12 cellular contexts compared by ENCODE assay signal in genomic region chr9:95552814-95553546, GRCh38. TPM values are rescaled to one million over a fixed set of nuclear protein-coding genes. Genes with fewer than 3 reads are reported as not detected.
A peak's percentile ranks its signal among the peaks of the same experiment; 100 is the strongest.
DNase-seq lines count a peak whose midpoint lies in the region; ATAC-seq, FAIRE-seq and TF ChIP-seq lines count a peak whose summit lies in the region.
"Had no signal": no experiment of that assay in that cellular context is flagged by ENCODE, and none has a peak within 500 bp of the region (broad histone marks: within the 10 kb centered on the region; RNA-seq: fewer than 3 reads in every experiment).

No MANE protein-coding gene starts in this region.

- BruUV-seq in endothelial cell of umbilical vein (replicated peaks; lab: Mats Ljungman, UMichigan) (no TSS peak), MCF 10A (replicated peaks; lab: Mats Ljungman, UMichigan) (no TSS peak)

- no peak for TF ChIP-seq EP300 in upper lobe of left lung (IDR thresholded peaks at IDR 0.05)

- peaks cover 0 to 2% (median 0%) of the 10 kb centered on the region in 9 donors for H3K9me3 Mint-ChIP-seq in naive thymus-derived CD8-positive, alpha-beta T cell
- H3K9me3 Mint-ChIP-seq in MCF 10A (ENCODE audit: unreplicated experiment), result peaks cover 15% of the 10 kb centered on the region
- H3K9me3 Mint-ChIP-seq: activated B cell treated with CpG ODN at 0.5 μM for 24 hours had no signal

- peak overlapping the region in 9 of 10 donors; percentile 42 to 68 (median 57) for H3K4me3 Mint-ChIP-seq in naive thymus-derived CD8-positive, alpha-beta T cell
- H3K4me3 Mint-ChIP-seq in MCF 10A (ENCODE audit: unreplicated experiment), result no peak overlapping the region
- H3K4me3 Mint-ChIP-seq: activated B cell treated with CpG ODN at 0.5 μM for 24 hours had no signal

- H3K4me2 ChIP-seq in endothelial cell of umbilical vein (ENCODE audit: insufficient read depth, low read length), result no peak overlapping the region

- H3K36me3 ChIP-seq in endothelial cell of umbilical vein (ENCODE audit: control insufficient read depth in 2 of 2, extremely low read depth in 1 of 2, insufficient read depth in 2 of 2, low read length in 2 of 2), result no peaks in the 10 kb centered on the region
- H3K36me3 ChIP-seq in upper lobe of left lung, result no peaks in the 10 kb centered on the region

- DNase-seq in activated CD8-positive, alpha-beta memory T cell treated with anti-CD3 and anti-CD28 coated beads for 24 hours, result peak; percentile 66
- no peak for DNase-seq in activated CD8-positive, alpha-beta memory T cell treated with anti-CD3 and anti-CD28 coated beads, Interleukin-2, amount 50 U/mL, for 48 hours
- DNase-seq in endothelial cell of umbilical vein (ENCODE audit: low read depth, low spot score) (peak; percentile 16), upper lobe of left lung (peak in 1 of 2 donors; percentile 75), MCF 10A (ENCODE audit: unreplicated experiment) (no peak), T-helper 2 cell (no peak), foreskin melanocyte (no peak)
- DNase-seq in naive thymus-derived CD8-positive, alpha-beta T cell, result peak in 9 of 10 donors; percentile 19 to 78 (median 61)
- DNase-seq: activated B cell treated with CpG ODN at 0.5 μM for 24 hours; effector CD4-positive, alpha-beta T cell; GOT3; NCI-H524 treated with DMSO at 0.1 percent for 48 hours had no signal

- dilution Hi-C loops in endothelial cell of umbilical vein (cut with MboI; ENCODE audit: extremely low pct_ligation_motif_present, low sequenced_read_pairs), result no loop called here

- 23 to 29% methylated on average over 33 to 37 of the region's 43 CpGs for WGBS in upper lobe of left lung, 2 donors

- H3K9me3 ChIP-seq in endothelial cell of umbilical vein (replicated peaks; ENCODE audit: control insufficient read depth, insufficient read depth, low read length) (no peaks in the 10 kb centered on the region), upper lobe of left lung (no peaks in the 10 kb centered on the region)

- H3K27ac Mint-ChIP-seq in naive thymus-derived CD8-positive, alpha-beta T cell, result peak overlapping the region in 4 of 10 donors; percentile 27 to 79 (median 46)
- H3K27ac Mint-ChIP-seq in MCF 10A (ENCODE audit: low read depth, unreplicated experiment), result no peak overlapping the region
- H3K27ac Mint-ChIP-seq: activated B cell treated with CpG ODN at 0.5 μM for 24 hours had no signal

- no peak overlapping the region for H2AFZ ChIP-seq in endothelial cell of umbilical vein (ENCODE audit: low read depth, low read length)

- intact Hi-C loops in endothelial cell of umbilical vein (cut with micrococcal nuclease) (no loop called here), MCF 10A (cut with micrococcal nuclease) (no loop called here)

- TF ChIP-seq CTCF in endothelial cell of umbilical vein (IDR thresholded peaks at IDR 0.05; ENCODE audit: extremely low read depth in 1 of 2, insufficient read depth in 1 of 2, low read depth in 1 of 2, low read length in 2 of 2) (no peak), upper lobe of left lung (IDR thresholded peaks at IDR 0.05) (no peak), MCF 10A (IDR thresholded peaks at IDR 0.05; ENCODE audit: unreplicated experiment) (no peak)

- no peaks in the 10 kb centered on the region for H3K9me1 ChIP-seq in endothelial cell of umbilical vein (replicated peaks; ENCODE audit: control insufficient read depth, extremely low read depth, insufficient read depth, low read length)

- H3K4me1 Mint-ChIP-seq in naive thymus-derived CD8-positive, alpha-beta T cell, result peaks cover 0 to 13% (median 10%) of the 10 kb centered on the region in 4 donors
- no peaks in the 10 kb centered on the region for H3K4me1 Mint-ChIP-seq in MCF 10A (ENCODE audit: insufficient read depth, unreplicated experiment)
- H3K4me1 Mint-ChIP-seq: activated B cell treated with CpG ODN at 0.5 μM for 24 hours had no signal

- CTCF ChIA-PET in endothelial cell of umbilical vein (lab: Charles Lee) (no interaction called here), MCF 10A (lab: Yijun Ruan, JAX) (no interaction called here)

- no peaks in the 10 kb centered on the region for H4K20me1 ChIP-seq in endothelial cell of umbilical vein (replicated peaks; ENCODE audit: control insufficient read depth, extremely low read depth, insufficient read depth, low read length)

- H3K4me3 ChIP-seq in endothelial cell of umbilical vein (replicated peaks in 1 of 3; ENCODE audit: insufficient read depth in 1 of 3, low read depth in 1 of 3, low read length in 3 of 3) (no peak overlapping the region), upper lobe of left lung (peak overlapping the region in 3 of 4 donors; percentile 19 to 36 (median 24))

- H3K36me3 Mint-ChIP-seq in naive thymus-derived CD8-positive, alpha-beta T cell, result peaks cover 0 to 5% (median 0%) of the 10 kb centered on the region in 3 donors
- H3K36me3 Mint-ChIP-seq in MCF 10A (ENCODE audit: insufficient read depth, unreplicated experiment), result no peaks in the 10 kb centered on the region

- POLR2A ChIA-PET in endothelial cell of umbilical vein (lab: Charles Lee) (no interaction called here), MCF 10A (lab: Yijun Ruan, JAX) (no interaction called here)
- POLR2A ChIA-PET in naive thymus-derived CD8-positive, alpha-beta T cell (lab: Charles Lee), result no interaction called here

- H3K4me1 ChIP-seq in endothelial cell of umbilical vein (ENCODE audit: control insufficient read depth, extremely low read depth, insufficient read depth, low read length) (no peaks in the 10 kb centered on the region), upper lobe of left lung (peaks cover 0 to 6% (median 0%) of the 10 kb centered on the region in 4 donors)

- H3K27ac ChIP-seq in endothelial cell of umbilical vein (ENCODE audit: insufficient read depth, low read depth, low read length) (no peak overlapping the region), upper lobe of left lung (no peak overlapping the region)

- H3K27me3 ChIP-seq in endothelial cell of umbilical vein (ENCODE audit: control insufficient read depth in 2 of 2, insufficient read depth in 2 of 2, low read length in 2 of 2) (peaks cover 11 to 13% of the 10 kb centered on the region in 2 experiments), upper lobe of left lung (peaks cover 0 to 3% (median 0%) of the 10 kb centered on the region in 4 donors)

- peak; percentile 92 to 95 for ATAC-seq in naive thymus-derived CD8-positive, alpha-beta T cell
- peak in 1 of 2 donors; percentile 67 for ATAC-seq in upper lobe of left lung (ENCODE audit: low FRiP score in 2 of 2)

- peaks cover 18 to 51% (median 34%) of the 10 kb centered on the region in 5 donors for H3K27me3 Mint-ChIP-seq in naive thymus-derived CD8-positive, alpha-beta T cell
- peaks cover 25% of the 10 kb centered on the region for H3K27me3 Mint-ChIP-seq in MCF 10A (ENCODE audit: insufficient read depth, unreplicated experiment)

- TF ChIP-seq POLR2A in endothelial cell of umbilical vein (IDR thresholded peaks at IDR 0.05; ENCODE audit: low read depth, low read length) (no peak), upper lobe of left lung (IDR thresholded peaks at IDR 0.05) (no peak)

- H3K9ac ChIP-seq in endothelial cell of umbilical vein (replicated peaks; ENCODE audit: extremely low read depth, insufficient read depth, low read length), result no peak overlapping the region

- FAIRE-seq in endothelial cell of umbilical vein (lab: Jason Lieb, UNC), result no peak

- no peaks in the 10 kb centered on the region for H3K79me2 ChIP-seq in endothelial cell of umbilical vein (ENCODE audit: control insufficient read depth, insufficient read depth, low read length)

TF ChIP-seq in endothelial cell of umbilical vein, 7 proteins besides CTCF, POLR2A, EP300 and RAD21:
- TF ChIP-seq EZH2 (IDR thresholded peaks at IDR 0.05; ENCODE audit: borderline replicate concordance, low read depth, low read length, severe bottlenecking) (no peak), GATA2 (IDR thresholded peaks at IDR 0.05; ENCODE audit: insufficient read depth, insufficient read length, low read depth, low read length) (no peak), POLR2AphosphoS5 (IDR thresholded peaks at IDR 0.05; ENCODE audit: insufficient read depth, low read depth, low read length) (no peak), MYC (IDR thresholded peaks at IDR 0.05; ENCODE audit: low read depth, low read length) (no peak), FOS (IDR thresholded peaks at IDR 0.05; ENCODE audit: borderline replicate concordance, insufficient read depth, low read length) (no peak), JUN (IDR thresholded peaks at IDR 0.05; ENCODE audit: borderline replicate concordance, insufficient read depth, insufficient read length, low read depth) (no peak)
- TF ChIP-seq, protein P1, sequence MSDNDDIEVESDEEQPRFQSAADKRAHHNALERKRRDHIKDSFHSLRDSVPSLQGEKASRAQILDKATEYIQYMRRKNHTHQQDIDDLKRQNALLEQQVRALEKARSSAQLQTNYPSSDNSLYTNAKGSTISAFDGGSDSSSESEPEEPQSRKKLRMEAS (IDR thresholded peaks at IDR 0.05; ENCODE audit: insufficient read depth, insufficient read length), result no peak

RNA-seq across cellular contexts. Expression of gene PTCH1, which starts 36.2 kb away (rescaled TPM):
- 12.1 and 14.4 TPM in 2 replicates for total RNA-seq in endothelial cell of umbilical vein
- polyA plus RNA-seq in endothelial cell of umbilical vein, result 3.1 and 3.9 TPM in 2 replicates
- polyA plus RNA-seq in endothelial cell of umbilical vein (2011; cell fraction: cytosol; rRNA removed), result 2.9 and 3.3 TPM in 2 replicates
- polyA plus RNA-seq in endothelial cell of umbilical vein (2011; cell fraction: nucleus; rRNA removed), result 7.7 and 12.7 TPM in 2 replicates
- polyA plus RNA-seq in endothelial cell of umbilical vein (2012), result 3.4 and 6.1 TPM in 2 replicates
- polyA minus RNA-seq in endothelial cell of umbilical vein, result 9.7 and 10.4 TPM in 2 replicates
- 6.3 TPM for polyA minus RNA-seq in endothelial cell of umbilical vein (2011; cell fraction: cytosol; rRNA and poly(A)+ RNA removed)
- 15.2 and 16.1 TPM in 2 replicates for polyA minus RNA-seq in endothelial cell of umbilical vein (2011; cell fraction: nucleus; rRNA and poly(A)+ RNA removed)
- total RNA-seq in naive thymus-derived CD8-positive, alpha-beta T cell, result 10 to 100 TPM; 47.7 to 49.6 TPM
- polyA plus RNA-seq in naive thymus-derived CD8-positive, alpha-beta T cell, result 10 to 100 TPM; 10.5 to 18.1 (median 17.3) TPM
- 10 to 100 TPM in 5 of 6 donors, 1 to 10 TPM in 1; 7.4 to 28.0 (median 13.9) TPM for total RNA-seq in upper lobe of left lung
- total RNA-seq in MCF 10A (2022), result 3.6 and 4.7 TPM in 2 replicates

Comparison
In these comparisons a context has a peak if more than half of its experiments do, and no peak if none do; other contexts are left out.
1. DNase-seq: peak in activated CD8-positive, alpha-beta memory T cell treated with anti-CD3 and anti-CD28 coated beads for 24 hours (single experiment), endothelial cell of umbilical vein (single experiment) and naive thymus-derived CD8-positive, alpha-beta T cell (9 of 10); none in activated CD8-positive, alpha-beta memory T cell treated with anti-CD3 and anti-CD28 coated beads, Interleukin-2, amount 50 U/mL, for 48 hours (single experiment), MCF 10A (single experiment), T-helper 2 cell (0 of 5) and foreskin melanocyte (single experiment).
2. H3K4me3 ChIP-seq: peak in upper lobe of left lung (3 of 4); none in endothelial cell of umbilical vein (0 of 3).